ENCODE assay signal across 8 cellular contexts in genomic region chr10:13162013-13162364, GRCh38. TPM values are rescaled to one million over a fixed set of nuclear protein-coding genes. Genes with fewer than 3 reads are reported as not detected.
DNase-seq lines count a peak whose midpoint lies in the region; ATAC-seq, FAIRE-seq and TF ChIP-seq lines count a peak whose summit lies in the region.

No MANE protein-coding gene starts in this region.

- peaks cover 51% of the 10 kb centered on the region for H3K4me1 Mint-ChIP-seq in activated T-helper 1 cell treated with anti-CD3 and anti-CD28 coated beads, Interleukin-12 subunit alpha, Interleukin-12 subunit beta, Interleukin-2, Interleukin-4 antibody, amounts not matched to agents 30 ng/mL and 10 ng/mL and 1 ng/mL, durations not matched to agents 14 hours and 24 hours and 36 hours (ENCODE audit: low read depth)

- no peak for DNase-seq in activated T-helper 1 cell treated with anti-CD3 and anti-CD28 coated beads, Interleukin-12 subunit alpha, Interleukin-12 subunit beta, Interleukin-2, Interleukin-4 antibody, amounts not matched to agents 30 ng/mL and 10 ng/mL and 1 ng/mL, durations not matched to agents 14 hours and 24 hours and 36 hours (ENCODE audit: low spot score)
- no peak for DNase-seq in kidney epithelial cell (ENCODE audit: low read depth)
- DNase-seq in SIG-M5 treated with dmso at 0.1 percent for 504 hours (lab: John Stamatoyannopoulos, UW; ENCODE audit: unreplicated experiment): no peak
- DNase-seq in DMS153 (lab: John Stamatoyannopoulos, UW): no peak
- DNase-seq in frontal cortex (ENCODE audit: low spot score in 2 of 2): no peak
- DNase-seq in NCI-H446 (lab: John Stamatoyannopoulos, UW): no peak

- H3K4me1 ChIP-seq in ACC112 (ENCODE audit: control insufficient read depth, insufficient read depth, low read length, unreplicated experiment): peaks cover 11% of the 10 kb centered on the region

- no peak for TF ChIP-seq CTCF in kidney epithelial cell (IDR thresholded peaks at IDR 0.05; ENCODE audit: insufficient read depth, low read length, poor library complexity, severe bottlenecking)

- H3K4me3 Mint-ChIP-seq in activated T-helper 1 cell treated with anti-CD3 and anti-CD28 coated beads, Interleukin-12 subunit alpha, Interleukin-12 subunit beta, Interleukin-2, Interleukin-4 antibody, amounts not matched to agents 30 ng/mL and 10 ng/mL and 1 ng/mL, durations not matched to agents 14 hours and 24 hours and 36 hours: peak overlapping the region; percentile 93

- peak overlapping the region; percentile 84 for H2AFZ ChIP-seq in ACC112 (ENCODE audit: low read length, unreplicated experiment)

- H3K9me3 Mint-ChIP-seq in activated T-helper 1 cell treated with anti-CD3 and anti-CD28 coated beads, Interleukin-12 subunit alpha, Interleukin-12 subunit beta, Interleukin-2, Interleukin-4 antibody, amounts not matched to agents 30 ng/mL and 10 ng/mL and 1 ng/mL, durations not matched to agents 14 hours and 24 hours and 36 hours: peaks cover 3% of the 10 kb centered on the region

- H3K36me3 ChIP-seq in ACC112 (ENCODE audit: insufficient read depth, low read length) (no peaks in the 10 kb centered on the region), kidney epithelial cell (ENCODE audit: control insufficient read depth, insufficient read depth, low read length) (no peaks in the 10 kb centered on the region)

- no peaks in the 10 kb centered on the region for H3K27me3 Mint-ChIP-seq in activated T-helper 1 cell treated with anti-CD3 and anti-CD28 coated beads, Interleukin-12 subunit alpha, Interleukin-12 subunit beta, Interleukin-2, Interleukin-4 antibody, amounts not matched to agents 30 ng/mL and 10 ng/mL and 1 ng/mL, durations not matched to agents 14 hours and 24 hours and 36 hours (ENCODE audit: insufficient read depth)

- H3K36me3 Mint-ChIP-seq in activated T-helper 1 cell treated with anti-CD3 and anti-CD28 coated beads, Interleukin-12 subunit alpha, Interleukin-12 subunit beta, Interleukin-2, Interleukin-4 antibody, amounts not matched to agents 30 ng/mL and 10 ng/mL and 1 ng/mL, durations not matched to agents 14 hours and 24 hours and 36 hours (ENCODE audit: low read depth): peaks cover 15% of the 10 kb centered on the region

- peak overlapping the region; percentile 93 for H3K4me3 ChIP-seq in ACC112 (ENCODE audit: low read depth, low read length)
- H3K4me3 ChIP-seq in kidney epithelial cell (ENCODE audit: low read depth, low read length): peak overlapping the region; percentile 77

- peak overlapping the region; percentile 49 for H3K27ac Mint-ChIP-seq in activated T-helper 1 cell treated with anti-CD3 and anti-CD28 coated beads, Interleukin-12 subunit alpha, Interleukin-12 subunit beta, Interleukin-2, Interleukin-4 antibody, amounts not matched to agents 30 ng/mL and 10 ng/mL and 1 ng/mL, durations not matched to agents 14 hours and 24 hours and 36 hours

- FAIRE-seq in frontal cortex (lab: Jason Lieb, UNC): no peak

- no peaks in the 10 kb centered on the region for H3K27me3 ChIP-seq in ACC112 (ENCODE audit: insufficient read depth, low read length)
- no peaks in the 10 kb centered on the region for H3K27me3 ChIP-seq in kidney epithelial cell (ENCODE audit: control insufficient read depth, insufficient read depth, low read length)

- no peak overlapping the region for H3K27ac ChIP-seq in ACC112 (ENCODE audit: low read depth, low read length)

- intact Hi-C loops in activated T-helper 1 cell treated with anti-CD3 and anti-CD28 coated beads, Interleukin-12 subunit alpha, Interleukin-12 subunit beta, Interleukin-2, Interleukin-4 antibody, amounts not matched to agents 30 ng/mL and 10 ng/mL and 1 ng/mL, durations not matched to agents 14 hours and 24 hours and 36 hours (cut with micrococcal nuclease): loop anchor here (5.0 kb wide), 2 partner anchors 1040 to 1120 kb away; partner anchors contain the start of gene UPF2

- ATAC-seq in GM21360 (IDR thresholded peaks at IDR 0.05; ENCODE audit: unreplicated experiment): peak; percentile 1

- peaks cover 23% of the 10 kb centered on the region for H3K79me2 ChIP-seq in ACC112 (ENCODE audit: control insufficient read depth, insufficient read depth, low read length, unreplicated experiment)

RNA-seq across cellular contexts. Expression of gene MCM10, which starts 0.6 kb away (rescaled TPM):
- 104 and 106 TPM in 2 replicates for total RNA-seq in activated T-helper 1 cell treated with anti-CD3 and anti-CD28 coated beads, Interleukin-12 subunit alpha, Interleukin-12 subunit beta, Interleukin-2, Interleukin-4 antibody, amounts not matched to agents 30 ng/mL and 10 ng/mL and 1 ng/mL, durations not matched to agents 14 hours and 24 hours and 36 hours
- total RNA-seq in kidney epithelial cell (2.4 and 2.8 TPM in 2 replicates), frontal cortex (2.4 TPM)

Comparison
In these comparisons a context has a peak if more than half of its experiments do, and no peak if none do; other contexts are left out.
1. RNA of gene MCM10, which starts 0.6 kb away (total RNA-seq): 104 to 106 TPM in activated T-helper 1 cell treated with anti-CD3 and anti-CD28 coated beads, Interleukin-12 subunit alpha, Interleukin-12 subunit beta, Interleukin-2, Interleukin-4 antibody, amounts not matched to agents 30 ng/mL and 10 ng/mL and 1 ng/mL, durations not matched to agents 14 hours and 24 hours and 36 hours; 2.4 TPM in frontal cortex (single experiment) and 2.4 to 2.8 TPM in kidney epithelial cell; every median in the first group is over 10 times any median in the second.